In the genomic region with DNA sequence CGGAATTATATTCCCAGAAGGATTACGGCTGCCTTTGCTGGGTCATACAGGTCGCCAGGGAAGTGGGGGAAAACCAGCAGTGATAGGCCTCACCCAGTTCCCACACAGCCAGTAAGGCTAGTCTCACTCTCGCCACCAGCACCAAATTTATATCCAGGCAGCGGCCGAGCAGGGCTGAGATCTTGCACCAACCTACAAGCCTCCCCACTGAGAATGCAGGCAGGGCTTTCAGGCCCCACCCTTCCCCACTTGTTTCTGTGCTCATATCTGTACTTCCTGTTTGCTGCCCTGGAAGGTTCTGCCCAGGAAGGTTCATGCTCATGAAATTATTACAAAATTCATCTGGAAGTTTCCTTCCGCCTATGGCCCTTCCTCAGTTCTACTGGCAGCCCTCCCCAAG, we compare ENCODE assay signal across 23 cellular contexts.
DNase-seq lines count a peak whose midpoint lies in the region; ATAC-seq, FAIRE-seq and TF ChIP-seq lines count a peak whose summit lies in the region.
"Had no signal": no experiment of that assay in that cellular context is flagged by ENCODE, and none has a peak within 500 bp of the region (broad histone marks: within the 10 kb centered on the region; RNA-seq: fewer than 3 reads in every experiment).

No MANE protein-coding gene starts in this region.

- H2AFZ ChIP-seq in H1 (ENCODE audit: low read length), result no peak overlapping the region

- H3K4me3 ChIP-seq in BLaER1 treated with 17β-estradiol and CSF1 and Interleukin-3, amounts not matched to agents 10 nM and 100 nM, result peak overlapping the region in 2 of 10 experiments; percentile 19 to 26; a peak in 3 of 20 replicates
- H3K4me3 ChIP-seq in H1 (ENCODE audit: extremely low read depth in 1 of 4, insufficient read depth in 2 of 4, low read depth in 3 of 4, low read length in 4 of 4), result no peak overlapping the region
- H3K4me3 ChIP-seq: dorsolateral prefrontal cortex, HAP-1, tibial nerve had no signal

- no peak for TF ChIP-seq EP300 in H1 (IDR thresholded peaks at IDR 0.05; ENCODE audit: borderline replicate concordance in 1 of 2, low read depth in 2 of 2, low read length in 2 of 2)

- no peak overlapping the region for H4K5ac ChIP-seq in H1 (ENCODE audit: insufficient read length, low read depth, low read length)

- H3K4me1 ChIP-seq in BLaER1 treated with 17β-estradiol and CSF1 and Interleukin-3, amounts not matched to agents 10 nM and 100 nM, result peaks cover 13 to 25% (median 18%) of the 10 kb centered on the region in 10 experiments
- H3K4me1 ChIP-seq in H1 (replicated peaks in 1 of 4; ENCODE audit: control insufficient read depth in 3 of 4, insufficient read depth in 4 of 4, low read length in 3 of 4), result no peaks in the 10 kb centered on the region
- H3K4me1 ChIP-seq: tibial nerve had no signal

- H2BK12ac ChIP-seq in H1 (ENCODE audit: low read depth, low read length), result no peak overlapping the region

- H3K36me3 ChIP-seq in BLaER1 treated with 17β-estradiol and CSF1 and Interleukin-3, amounts not matched to agents 10 nM and 100 nM, result no peaks in the 10 kb centered on the region; a peak in 1 of 22 replicates
- no peaks in the 10 kb centered on the region for H3K36me3 ChIP-seq in H1 (ENCODE audit: control insufficient read depth in 2 of 4, insufficient read depth in 4 of 4, low read length in 3 of 4)
- H3K36me3 ChIP-seq: HAP-1, tibial nerve had no signal

- WGBS in H1 (ENCODE audit: extremely low coverage in 1 of 2, insufficient coverage in 1 of 2, insufficient read length in 1 of 2, insufficient replicate concordance in 2 of 2, low coverage in 1 of 2, low lambda C conversion rate in 2 of 2, missing lambda C conversion rate in 1 of 2), 2 experiments, result 88% methylated on average over 7 of the region's 7 CpGs; no CpG with 5 or more reads in 1 of the 2 experiments

- H3K9me3 ChIP-seq in BLaER1 treated with 17β-estradiol and CSF1 and Interleukin-3, amounts not matched to agents 10 nM and 100 nM (replicated peaks in 1 of 11), result peaks cover 33 to 54% (median 46%) of the 10 kb centered on the region in 11 experiments
- H3K9me3 ChIP-seq in H1 (ENCODE audit: insufficient read depth in 2 of 2, low read depth in 1 of 2, low read length in 1 of 2), result peaks cover 0 to 4% of the 10 kb centered on the region in 2 experiments; a peak in 1 of 4 replicates
- H3K9me3 ChIP-seq: HAP-1 had no signal

- H3K27ac ChIP-seq in BLaER1 treated with 17β-estradiol and CSF1 and Interleukin-3, amounts not matched to agents 10 nM and 100 nM, result peak overlapping the region in 10 of 11 experiments; percentile 18 to 80 (median 64); a peak in 19 of 22 replicates
- H3K27ac ChIP-seq in H1 (ENCODE audit: low read depth, low read length), result no peak overlapping the region
- H3K27ac ChIP-seq: dorsolateral prefrontal cortex, tibial nerve had no signal

- TF ChIP-seq RAD21 in H1 (IDR thresholded peaks at IDR 0.05 in 1 of 2, conservative IDR thresholded peaks at IDR 0.05 in 1 of 2; ENCODE audit: low read depth in 2 of 2, low read length in 2 of 2), result no peak

- CTCF ChIA-PET in H1 (lab: Charles Lee; ENCODE audit: partially characterized antibody), result interaction anchor here (1.0 kb wide), 1 partner anchor 13 kb away, joined by 3 read pairs; no protein-coding TSS in a partner anchor

- no peak for TF ChIP-seq CTCF in H1 (IDR thresholded peaks at IDR 0.05; ENCODE audit: control extremely low read depth in 1 of 3, insufficient read depth in 1 of 3, low read depth in 1 of 3, low read length in 3 of 3)

- ATAC-seq in GM19351 (IDR thresholded peaks at IDR 0.05; ENCODE audit: unreplicated experiment), result peak; percentile 83
- ATAC-seq: activated T-cell treated with anti-CD3 and anti-CD28 coated beads, Interleukin-2, amount 50 U/mL, for 72 hours; SK-N-SH treated with all-trans-retinoic acid at 6 μM for 48 hours had no signal

- no peak overlapping the region for H3K23ac ChIP-seq in H1 (ENCODE audit: insufficient read length)

- no peak overlapping the region for H2BK15ac ChIP-seq in H1 (ENCODE audit: low read length)

- H3K14ac ChIP-seq in H1 (ENCODE audit: insufficient read length), result no peak overlapping the region

- no peaks in the 10 kb centered on the region for H3K27me3 ChIP-seq in BLaER1 treated with 17β-estradiol and CSF1 and Interleukin-3, amounts not matched to agents 10 nM and 100 nM
- no peaks in the 10 kb centered on the region for H3K27me3 ChIP-seq in H1 (replicated peaks in 1 of 4; ENCODE audit: control insufficient read depth in 3 of 4, extremely low read depth in 1 of 4, insufficient read depth in 3 of 4, low read length in 3 of 4)
- H3K27me3 ChIP-seq: tibial nerve had no signal

- no peak overlapping the region for H3K4ac ChIP-seq in H1 (replicated peaks; ENCODE audit: insufficient read length, low read depth, low read length)

- H2BK5ac ChIP-seq in H1 (ENCODE audit: low read depth, low read length), result no peak overlapping the region

- POLR2A ChIA-PET in H1 (lab: Charles Lee; ENCODE audit: partially characterized antibody), result no interaction called here

- H3K56ac ChIP-seq in H1 (replicated peaks; ENCODE audit: insufficient read length, low read depth, low read length), result no peak overlapping the region

- FAIRE-seq in H1 (lab: Jason Lieb, UNC), result no peak
- FAIRE-seq: islet of Langerhans had no signal

- H4K8ac ChIP-seq in H1 (ENCODE audit: extremely low read depth, insufficient read depth, low read length), result peak overlapping the region; percentile 35; the same call in 1 of the 2 replicates

- no peaks in the 10 kb centered on the region for H4K20me1 ChIP-seq in BLaER1 treated with 17β-estradiol and CSF1 and Interleukin-3, amounts not matched to agents 10 nM and 100 nM
- no peaks in the 10 kb centered on the region for H4K20me1 ChIP-seq in H1 (replicated peaks in 1 of 2; ENCODE audit: control insufficient read depth in 1 of 2, insufficient read depth in 2 of 2, low read length in 2 of 2)

- peak; percentile 63 to 64 for DNase-seq in NOMO-1 (lab: John Stamatoyannopoulos, UW; ENCODE audit: unreplicated experiment in 2 of 2)
- no peak for DNase-seq in H1 (ENCODE audit: low read depth in 1 of 2, low spot score in 2 of 2)
- DNase-seq in NCI-H446 (lab: John Stamatoyannopoulos, UW), result no peak
- DNase-seq in midbrain (lab: John Stamatoyannopoulos, UW), result no peak
- DNase-seq in NCI-H510A treated with DMSO at 0.1 percent for 48 hours (lab: John Stamatoyannopoulos, UW), result no peak
- no peak for DNase-seq in NCI-H2171 treated with DMSO at 0.1 percent for 48 hours (lab: John Stamatoyannopoulos, UW)
- DNase-seq: activated CD4-positive, alpha-beta T cell treated with anti-CD3 and anti-CD28 coated beads for 1 hour; activated naive CD4-positive, alpha-beta T cell treated with anti-CD3 and anti-CD28 coated beads, Interleukin-2, amount 50 U/mL, for 16 hours; activated T-cell treated with anti-CD3 and anti-CD28 coated beads, Interleukin-2, amount 50 U/mL, for 72 hours; aorta; CD4-positive, alpha-beta memory T cell; central memory CD4-positive, alpha-beta T cell; dorsolateral prefrontal cortex; NCI-H1694; stimulated activated CD4-positive, alpha-beta T cell treated with anti-CD3 and anti-CD28 coated beads, Interleukin-2, amount 100 ng/mL, for 24 hours; stimulated activated naive CD4-positive, alpha-beta T cell treated with Interleukin-2 at 50 U/mL for 16 hours; T-helper 9 cell had no signal

- H3K23me2 ChIP-seq in H1 (ENCODE audit: low read depth, low read length), result no peaks in the 10 kb centered on the region

- peak overlapping the region; percentile 69 to 95 (median 78) for H3K4me2 ChIP-seq in BLaER1 treated with 17β-estradiol and CSF1 and Interleukin-3, amounts not matched to agents 10 nM and 100 nM
- no peak overlapping the region for H3K4me2 ChIP-seq in H1 (ENCODE audit: insufficient read depth in 1 of 2, low read depth in 2 of 2, low read length in 2 of 2)

- H2BK20ac ChIP-seq in H1 (ENCODE audit: low read length), result no peak overlapping the region

- no peak overlapping the region for H2BK120ac ChIP-seq in H1 (replicated peaks; ENCODE audit: low read depth, low read length)

- TF ChIP-seq POLR2A in H1 (IDR thresholded peaks at IDR 0.05; ENCODE audit: control extremely low read depth in 1 of 2, low read depth in 2 of 2, low read length in 2 of 2), result no peak

- no peak overlapping the region for H3K18ac ChIP-seq in H1 (ENCODE audit: extremely low read depth, low read length)

- H3K9ac ChIP-seq in BLaER1 treated with 17β-estradiol and CSF1 and Interleukin-3, amounts not matched to agents 10 nM and 100 nM, result peak overlapping the region in 5 of 11 experiments; percentile 27 to 63 (median 52); a peak in 7 of 22 replicates
- H3K9ac ChIP-seq in H1 (replicated peaks in 1 of 4; ENCODE audit: extremely low read depth in 1 of 4, low read depth in 3 of 4, low read length in 3 of 4), result no peak overlapping the region

- H3K79me2 ChIP-seq in H1 (ENCODE audit: control insufficient read depth in 1 of 2, insufficient read depth in 2 of 2, low read length in 2 of 2), result no peaks in the 10 kb centered on the region

- no peaks in the 10 kb centered on the region for H3K79me1 ChIP-seq in H1 (ENCODE audit: low read depth, low read length)

- no peak overlapping the region for H4K91ac ChIP-seq in H1 (replicated peaks; ENCODE audit: insufficient read length, low read length)

- H2AK5ac ChIP-seq in H1 (ENCODE audit: low read depth, low read length), result no peak overlapping the region

TF ChIP-seq in H1, 55 proteins besides CTCF, POLR2A, EP300 and RAD21 (continues in another document):
- TF ChIP-seq FOSL1 (IDR thresholded peaks at IDR 0.05; ENCODE audit: insufficient read depth, low read depth, low read length) (no peak), SUZ12 (IDR thresholded peaks at IDR 0.05; ENCODE audit: low read length) (no peak), NRF1 (IDR thresholded peaks at IDR 0.05; ENCODE audit: low read depth, low read length) (no peak), HDAC6 (IDR thresholded peaks at IDR 0.05; ENCODE audit: low read depth, low read length) (no peak), TBP (IDR thresholded peaks at IDR 0.05; ENCODE audit: low read depth, low read length) (no peak), ATF2 (IDR thresholded peaks at IDR 0.05; ENCODE audit: low read length) (no peak), POU5F1 (IDR thresholded peaks at IDR 0.05; ENCODE audit: low read depth, low read length) (no peak), RXRA (IDR thresholded peaks at IDR 0.05; ENCODE audit: insufficient read depth, low read depth, low read length) (no peak), SIRT6 (IDR thresholded peaks at IDR 0.05; ENCODE audit: low read length) (no peak), KDM4A (IDR thresholded peaks at IDR 0.05; ENCODE audit: low read depth, low read length, severe bottlenecking) (no peak)

Comparison
In these comparisons a context has a peak if more than half of its experiments do, and no peak if none do; other contexts are left out.
1. H3K4me2 ChIP-seq: peak in BLaER1 treated with 17β-estradiol and CSF1 and Interleukin-3, amounts not matched to agents 10 nM and 100 nM (11 of 11); none in H1 (0 of 2).
2. DNase-seq: peak in NOMO-1 (2 of 2); none in H1 (0 of 2), NCI-H446 (0 of 2), midbrain (single experiment), NCI-H510A treated with DMSO at 0.1 percent for 48 hours (single experiment) and NCI-H2171 treated with DMSO at 0.1 percent for 48 hours (single experiment).